ENCODE assay signal across 8 cellular contexts in the genomic region with DNA sequence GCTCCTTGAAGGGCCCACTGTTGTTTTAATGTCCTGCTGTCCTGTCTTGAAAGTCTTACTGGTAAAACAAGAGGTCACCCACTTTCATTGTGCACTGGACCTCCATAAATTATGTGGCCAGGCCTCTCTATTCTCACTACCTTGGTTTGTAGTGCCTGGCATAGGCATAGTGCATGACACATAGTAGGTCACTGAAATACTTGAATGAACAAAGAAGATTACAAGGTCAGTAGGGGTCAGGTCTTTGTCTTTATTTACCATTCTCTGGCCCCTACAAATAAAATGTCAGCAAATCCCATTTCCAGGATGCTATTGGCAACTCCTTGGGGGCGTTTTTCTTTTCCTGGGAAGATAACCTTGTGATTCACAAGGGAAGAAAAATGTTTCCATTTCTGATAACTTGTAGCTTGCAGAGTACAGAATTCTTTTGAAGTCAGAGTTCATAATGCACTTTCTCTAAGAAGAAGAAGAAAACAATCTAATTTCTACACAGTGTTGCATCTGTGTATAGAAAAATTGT. TPM values are rescaled to one million over a fixed set of nuclear protein-coding genes. Genes with fewer than 3 reads are reported as not detected.
A peak's percentile ranks its signal among the peaks of the same experiment; 100 is the strongest.
DNase-seq lines count a peak whose midpoint lies in the region; ATAC-seq and TF ChIP-seq lines count a peak whose summit lies in the region.

No MANE protein-coding gene starts in this region.

- H3K27me3 ChIP-seq in adrenal gland: no peaks in the 10 kb centered on the region
- no peaks in the 10 kb centered on the region for H3K27me3 ChIP-seq in left lung
- no peaks in the 10 kb centered on the region for H3K27me3 ChIP-seq in thyroid gland

- no peak for DNase-seq in activated naive CD4-positive, alpha-beta T cell treated with anti-CD3 and anti-CD28 coated beads for 36 hours
- DNase-seq in activated naive CD4-positive, alpha-beta T cell treated with Interleukin-2 at 50 U/mL for 16 hours: no peak
- DNase-seq in adrenal gland (peak in 1 of 7 donors; percentile 22), left lung (no peak), thyroid gland (no peak), glomerular visceral epithelial cell (ENCODE audit: extremely low spot score) (no peak)

- no peaks in the 10 kb centered on the region for H3K27me3 Mint-ChIP-seq in activated naive CD4-positive, alpha-beta T cell treated with anti-CD3 and anti-CD28 coated beads for 36 hours (ENCODE audit: low read depth)

- H3K4me3 ChIP-seq in adrenal gland: peak overlapping the region in 1 of 4 donors; percentile 79
- H3K4me3 ChIP-seq in left lung: peak overlapping the region; percentile 73 to 94
- peak overlapping the region in 1 of 3 donors; percentile 48 for H3K4me3 ChIP-seq in thyroid gland (replicated peaks in 1 of 3)

- TF ChIP-seq CTCF in adrenal gland (IDR thresholded peaks at IDR 0.05) (no peak), left lung (IDR thresholded peaks at IDR 0.05) (no peak), thyroid gland (IDR thresholded peaks at IDR 0.05) (no peak)

- CTCF ChIA-PET in activated naive CD4-positive, alpha-beta T cell treated with anti-CD3 and anti-CD28 coated beads for 36 hours (lab: Charles Lee): interaction anchor here (1.4 kb wide), 1 partner anchor 26 kb away, joined by 3 read pairs; no protein-coding TSS in a partner anchor

- peaks cover 28% of the 10 kb centered on the region for H3K4me1 Mint-ChIP-seq in activated naive CD4-positive, alpha-beta T cell treated with anti-CD3 and anti-CD28 coated beads for 36 hours (ENCODE audit: low read depth)

- H3K27ac ChIP-seq in adrenal gland (peak overlapping the region in 3 of 5 donors; percentile 51 to 91 (median 80)), left lung (no peak overlapping the region), thyroid gland (peak overlapping the region in 2 of 3 donors; percentile 61 to 91)

- intact Hi-C loops in activated naive CD4-positive, alpha-beta T cell treated with anti-CD3 and anti-CD28 coated beads for 36 hours (cut with micrococcal nuclease): loop anchor here (2.0 to 10.0 kb wide), 3 partner anchors 69 to 1503 kb away; no protein-coding TSS in a partner anchor
- intact Hi-C loops in adrenal gland (cut with DNase I): no loop called here
- intact Hi-C loops in left lung (cut with DNase I): no loop called here
- intact Hi-C loops in thyroid gland (cut with DNase I): no loop called here

- H3K4me1 ChIP-seq in adrenal gland (replicated peaks in 1 of 2) (peaks cover 12 to 27% of the 10 kb centered on the region in 2 donors), left lung (peaks cover 5 to 22% of the 10 kb centered on the region in 2 donors), thyroid gland (peaks cover 12 to 18% of the 10 kb centered on the region in 2 donors)

- no peaks in the 10 kb centered on the region for H3K9me3 ChIP-seq in adrenal gland (replicated peaks in 1 of 3)
- no peaks in the 10 kb centered on the region for H3K9me3 ChIP-seq in left lung
- H3K9me3 ChIP-seq in thyroid gland: no peaks in the 10 kb centered on the region

- 14 to 27% (median 22%) methylated on average over 1 of the region's 1 CpG for WGBS in adrenal gland, 4 donors
- 79 to 82% methylated on average over 1 of the region's 1 CpG for WGBS in thyroid gland, 2 donors

- no peak for TF ChIP-seq POLR2A in adrenal gland (IDR thresholded peaks at IDR 0.05)
- TF ChIP-seq POLR2A in thyroid gland (IDR thresholded peaks at IDR 0.05): no peak

- ATAC-seq in left lung (no peak), HG02642 (IDR thresholded peaks at IDR 0.05; ENCODE audit: poor library complexity, unreplicated experiment) (no peak), GM21390 (IDR thresholded peaks at IDR 0.05; ENCODE audit: unreplicated experiment) (no peak)

- peaks cover 0 to 27% of the 10 kb centered on the region in 2 donors for H3K36me3 ChIP-seq in adrenal gland (replicated peaks in 1 of 2)
- peaks cover 0 to 24% of the 10 kb centered on the region in 2 donors for H3K36me3 ChIP-seq in left lung
- no peaks in the 10 kb centered on the region for H3K36me3 ChIP-seq in thyroid gland

- H3K27ac Mint-ChIP-seq in activated naive CD4-positive, alpha-beta T cell treated with anti-CD3 and anti-CD28 coated beads for 36 hours: no peak overlapping the region

- H3K9me3 Mint-ChIP-seq in activated naive CD4-positive, alpha-beta T cell treated with anti-CD3 and anti-CD28 coated beads for 36 hours: no peaks in the 10 kb centered on the region

- peaks cover 34% of the 10 kb centered on the region for H3K36me3 Mint-ChIP-seq in activated naive CD4-positive, alpha-beta T cell treated with anti-CD3 and anti-CD28 coated beads for 36 hours (ENCODE audit: low read depth)

- H3K4me3 Mint-ChIP-seq in activated naive CD4-positive, alpha-beta T cell treated with anti-CD3 and anti-CD28 coated beads for 36 hours: peak overlapping the region; percentile 100

RNA-seq across cellular contexts. Expression of a gene that starts 1.4 kb away (rescaled TPM):
- total RNA-seq in activated naive CD4-positive, alpha-beta T cell treated with anti-CD3 and anti-CD28 coated beads for 36 hours: 10 to 100 TPM; 53.7 to 53.9 TPM
- total RNA-seq in adrenal gland: 10 to 100 TPM; 13.3 to 59.2 (median 36.7) TPM
- polyA plus RNA-seq in adrenal gland: 10 to 100 TPM in 1 of 3 donors, 1 to 10 TPM in 2; 6.8 to 26.5 (median 7.4) TPM
- total RNA-seq in left lung: 10 to 100 TPM; 23.0 to 27.9 TPM
- total RNA-seq in thyroid gland: 10 to 100 TPM; 25.1 to 30.4 (median 25.5) TPM

Comparison
In these comparisons a context has a peak if more than half of its experiments do, and no peak if none do; other contexts are left out.
1. H3K27ac ChIP-seq: peak in adrenal gland (3 of 5) and thyroid gland (2 of 3); none in left lung (0 of 2).